8 cellular contexts compared by ENCODE assay signal in genomic region chr1:153946622-153947246, GRCh38. TPM values are rescaled to one million over a fixed set of nuclear protein-coding genes. Genes with fewer than 3 reads are reported as not detected.
A peak's percentile ranks its signal among the peaks of the same experiment; 100 is the strongest.
DNase-seq lines count a peak whose midpoint lies in the region; ATAC-seq and TF ChIP-seq lines count a peak whose summit lies in the region.

Gene DENND4B (minus strand): TSS chr1:153946718. CDS start chr1:153944374, 2,344 bp downstream.

- H3K27me3 Mint-ChIP-seq in activated naive CD4-positive, alpha-beta T cell treated with anti-CD3 and anti-CD28 coated beads, Interleukin-2, amount 10 ng/mL, durations not matched to agents 7 days and 5 days, result peaks cover 4% of the 10 kb centered on the region

- H3K9ac ChIP-seq in GM23248, result peak within 1 kb of the TSS; percentile 90

- H3F3A ChIP-seq in GM23248 (ENCODE audit: insufficient read depth), result peaks cover 6% of the 10 kb centered on the region; the same call in 1 of the 2 replicates

- CTCF ChIA-PET in activated naive CD4-positive, alpha-beta T cell treated with anti-CD3 and anti-CD28 coated beads, Interleukin-2, amount 10 ng/mL, durations not matched to agents 7 days and 5 days (lab: Charles Lee), result interaction anchor here (0.6 to 3.3 kb wide), 15 partner anchors 9 to 380 kb away, joined by 3 to 23 read pairs (median 4); partner anchors contain the start of genes CREB3L4, GATAD2B, RAB13 and RPS27

- H3K9me2 ChIP-seq in GM23248 (ENCODE audit: insufficient read depth), result no peaks in the 10 kb centered on the region

- H3K36me3 ChIP-seq in GM23248 (ENCODE audit: low read depth) (peaks cover 15% of the 10 kb centered on the region; the same call in 1 of the 2 replicates), thoracic aorta (peaks cover 53% of the 10 kb centered on the region)

- peak within 1 kb of the TSS; percentile 87 for H2AFZ ChIP-seq in GM23248

- peak within 1 kb of the TSS; percentile 90 for H3K4me3 ChIP-seq in GM23248
- H3K4me3 ChIP-seq in thoracic aorta, result peak within 1 kb of the TSS; percentile 94

- 9 to 10% methylated on average over 20 to 24 of the region's 28 CpGs for WGBS in GM23248 (ENCODE audit: low coverage in 1 of 2, low lambda C conversion rate in 2 of 2, missing lambda C conversion rate in 2 of 2), 2 experiments

- H3K9me3 ChIP-seq in GM23248 (ENCODE audit: low read depth) (no peaks in the 10 kb centered on the region), thoracic aorta (no peaks in the 10 kb centered on the region)

- peak within 1 kb of the TSS; percentile 88 for H3K4me2 ChIP-seq in GM23248 (ENCODE audit: unreplicated experiment)

- peak within 1 kb of the TSS; percentile 96 for H3K4me3 Mint-ChIP-seq in activated naive CD4-positive, alpha-beta T cell treated with anti-CD3 and anti-CD28 coated beads, Interleukin-2, amount 10 ng/mL, durations not matched to agents 7 days and 5 days

- H3K27ac ChIP-seq in GM23248, result peak within 1 kb of the TSS; percentile 77
- peak within 1 kb of the TSS; percentile 93 to 95 for H3K27ac ChIP-seq in thoracic aorta

- in situ Hi-C loops in GM23248 (cut with MboI) (no loop called here), SK-MEL-5 (cut with HindIII; ENCODE audit: low pct_unique_long_range_greater_than_20kb, low sequenced_read_pairs) (no loop called here)

- H3K4me1 ChIP-seq in GM23248 (ENCODE audit: insufficient read depth), result peaks cover 3% of the 10 kb centered on the region; the same call in 1 of the 2 replicates
- H3K4me1 ChIP-seq in thoracic aorta (ENCODE audit: control insufficient read depth in 1 of 2, low read depth in 2 of 2), result peaks cover 14 to 24% of the 10 kb centered on the region in 2 donors

- H3K36me3 Mint-ChIP-seq in activated naive CD4-positive, alpha-beta T cell treated with anti-CD3 and anti-CD28 coated beads, Interleukin-2, amount 10 ng/mL, durations not matched to agents 7 days and 5 days, result peaks cover 67% of the 10 kb centered on the region

- ATAC-seq in thoracic aorta (ENCODE audit: insufficient number of reproducible peaks, low FRiP score, low read depth), result peak; percentile 60

- peak; percentile 84 for DNase-seq in ELR (ENCODE audit: low read depth)
- DNase-seq in GM23248, result peak; percentile 89
- peak; percentile 73 for DNase-seq in LHCN-M2 (ENCODE audit: low read depth)
- DNase-seq in SK-MEL-5 (ENCODE audit: low read depth, low spot score), result peak; percentile 87
- peak; percentile 80 for DNase-seq in activated naive CD4-positive, alpha-beta T cell treated with anti-CD3 and anti-CD28 coated beads, Interleukin-2, amount 10 ng/mL, durations not matched to agents 7 days and 5 days
- peak; percentile 85 for DNase-seq in globus pallidus (ENCODE audit: low spot score)
- DNase-seq in occipital lobe (lab: John Stamatoyannopoulos, UW), result peak; percentile 58
- DNase-seq in thoracic aorta (ENCODE audit: low spot score), result peak; percentile 40

- peak; percentile 99 for TF ChIP-seq CTCF in thoracic aorta (IDR thresholded peaks at IDR 0.05)

- peaks cover 30% of the 10 kb centered on the region for H3K79me2 ChIP-seq in GM23248 (ENCODE audit: insufficient read depth)

- H4K20me1 ChIP-seq in GM23248 (ENCODE audit: insufficient read depth), result no peaks in the 10 kb centered on the region

- no peaks in the 10 kb centered on the region for H3K9me3 Mint-ChIP-seq in activated naive CD4-positive, alpha-beta T cell treated with anti-CD3 and anti-CD28 coated beads, Interleukin-2, amount 10 ng/mL, durations not matched to agents 7 days and 5 days

- H3K4me1 Mint-ChIP-seq in activated naive CD4-positive, alpha-beta T cell treated with anti-CD3 and anti-CD28 coated beads, Interleukin-2, amount 10 ng/mL, durations not matched to agents 7 days and 5 days, result peaks cover 36% of the 10 kb centered on the region

- H3K27me3 ChIP-seq in GM23248 (replicated peaks; ENCODE audit: insufficient read depth) (no peaks in the 10 kb centered on the region), thoracic aorta (replicated peaks; ENCODE audit: insufficient read depth) (no peaks in the 10 kb centered on the region)

- peak within 1 kb of the TSS; percentile 99 for H3K27ac Mint-ChIP-seq in activated naive CD4-positive, alpha-beta T cell treated with anti-CD3 and anti-CD28 coated beads, Interleukin-2, amount 10 ng/mL, durations not matched to agents 7 days and 5 days

RNA-seq across cellular contexts. Expression of gene DENND4B, which starts in this region (rescaled TPM):
- total RNA-seq in GM23248 (2014; rRNA removed; shearing (Covaris generic)), result 3.9 and 17.5 TPM in 2 replicates
- polyA plus RNA-seq in GM23248 (2016; fragmentation: Nextera tagmentation; extraction: Ambion mirVana), result 4.0 and 6.1 TPM in 2 replicates
- 15.4 and 16.1 TPM in 2 replicates for total RNA-seq in LHCN-M2 (2014; rRNA removed)
- 11.9 TPM for polyA plus RNA-seq in LHCN-M2 (2012)
- total RNA-seq in SK-MEL-5 (2014; rRNA removed; shearing (Covaris generic)), result 13.8 and 17.9 TPM in 2 replicates
- 58.7 and 68.3 TPM in 2 replicates for polyA plus RNA-seq in SK-MEL-5 (2015; cell fraction: cytosol; rRNA removed)
- 346 and 391 TPM in 2 replicates for polyA plus RNA-seq in SK-MEL-5 (2015; cell fraction: nucleus; rRNA removed)
- total RNA-seq in occipital lobe, result 11.9 TPM
- 10 to 100 TPM; 59.0 to 82.7 TPM for total RNA-seq in thoracic aorta

Comparison
In these comparisons a context has a peak if more than half of its experiments do, and no peak if none do; other contexts are left out.
1. Peak in every context shown above with its lines: DNase-seq, ATAC-seq, H3K4me3 ChIP-seq and H3K27ac ChIP-seq.